10 cellular contexts compared by ENCODE assay signal in genomic region chr3:184560531-184560930, GRCh38. TPM values are rescaled to one million over a fixed set of nuclear protein-coding genes. Genes with fewer than 3 reads are reported as not detected.
A peak's percentile ranks its signal among the peaks of the same experiment; 100 is the strongest.
DNase-seq lines count a peak whose midpoint lies in the region; ATAC-seq and TF ChIP-seq lines count a peak whose summit lies in the region.
"Had no signal": no experiment of that assay in that cellular context is flagged by ENCODE, and none has a peak within 500 bp of the region (broad histone marks: within the 10 kb centered on the region; RNA-seq: fewer than 3 reads in every experiment).

No MANE protein-coding gene starts in this region.

- H3K27ac Mint-ChIP-seq in CD8-positive, alpha-beta memory T cell, result peak overlapping the region in 3 of 8 donors; percentile 12 to 64 (median 31)
- peak overlapping the region in 1 of 2 donors; percentile 69 for H3K27ac Mint-ChIP-seq in T-cell

- H3K4me1 ChIP-seq in CD8-positive, alpha-beta memory T cell (ENCODE audit: insufficient read depth, low read length), result peaks cover 58% of the 10 kb centered on the region
- peaks cover 12% of the 10 kb centered on the region for H3K4me1 ChIP-seq in psoas muscle

- peaks cover 47 to 78% of the 10 kb centered on the region in 2 donors for H3K27me3 Mint-ChIP-seq in CD8-positive, alpha-beta memory T cell
- peaks cover 20 to 62% of the 10 kb centered on the region in 2 donors for H3K27me3 Mint-ChIP-seq in T-cell

- H3K4me1 Mint-ChIP-seq in CD8-positive, alpha-beta memory T cell, result peaks cover 21 to 39% (median 37%) of the 10 kb centered on the region in 3 donors
- peaks cover 45 to 59% (median 51%) of the 10 kb centered on the region in 3 donors for H3K4me1 Mint-ChIP-seq in T-cell

- CTCF ChIA-PET in CD8-positive, alpha-beta memory T cell (lab: Charles Lee), result interaction anchor here (0.7 to 3.0 kb wide), 26 partner anchors 9 to 257 kb away, joined by 3 to 32 read pairs (median 5); no protein-coding TSS in a partner anchor
- CTCF ChIA-PET in T-cell (lab: Charles Lee), result interaction anchor here (0.5 to 2.0 kb wide), 30 partner anchors 9 to 1114 kb away, joined by 3 to 11 read pairs (median 4); partner anchors contain the start of genes MAGEF1 (in 1 of the 2) and VPS8 (in 1 of the 2)

- TF ChIP-seq CTCF in epithelial cell of proximal tubule (conservative IDR thresholded peaks at IDR 0.05; ENCODE audit: low read depth, low read length), result no peak
- TF ChIP-seq CTCF in psoas muscle (IDR thresholded peaks at IDR 0.05), result no peak

- peak overlapping the region in 6 of 7 donors; percentile 48 to 80 (median 70) for H3K4me3 Mint-ChIP-seq in CD8-positive, alpha-beta memory T cell
- H3K4me3 Mint-ChIP-seq in T-cell, result peak overlapping the region; percentile 66 to 81 (median 75)

- no peaks in the 10 kb centered on the region for H3K9me3 ChIP-seq in CD8-positive, alpha-beta memory T cell (ENCODE audit: low read length)
- H3K9me3 ChIP-seq in psoas muscle, result no peaks in the 10 kb centered on the region
- H3K9me3 ChIP-seq: HAP-1 had no signal

- POLR2A ChIA-PET in CD8-positive, alpha-beta memory T cell (lab: Charles Lee), result interaction anchor here (0.5 to 1.5 kb wide), 2 partner anchors 18 to 218 kb away, joined by 3 to 4 read pairs; no protein-coding TSS in a partner anchor
- POLR2A ChIA-PET in T-cell (lab: Charles Lee), result no interaction called here

- peaks cover 24% of the 10 kb centered on the region for H3K27me3 ChIP-seq in CD8-positive, alpha-beta memory T cell (ENCODE audit: insufficient read depth, low read length, poor library complexity, severe bottlenecking)
- peaks cover 0 to 42% (median 4%) of the 10 kb centered on the region in 3 donors for H3K27me3 ChIP-seq in psoas muscle (ENCODE audit: insufficient read depth in 3 of 3, low read length in 2 of 3)

- no peaks in the 10 kb centered on the region for H3K9me3 Mint-ChIP-seq in CD8-positive, alpha-beta memory T cell
- H3K9me3 Mint-ChIP-seq in T-cell, result no peaks in the 10 kb centered on the region

- WGBS in psoas muscle, 3 donors, result 62 to 91% (median 82%) methylated on average over 3 of the region's 3 CpGs

- no peak for DNase-seq in CD8-positive, alpha-beta memory T cell
- no peak for DNase-seq in T-cell
- no peak for DNase-seq in epithelial cell of proximal tubule (ENCODE audit: low read depth)
- DNase-seq in psoas muscle, result no peak
- no peak for DNase-seq in NCI-H1436 treated with DMSO at 0.1 percent for 48 hours (lab: John Stamatoyannopoulos, UW)
- DNase-seq in stimulated activated CD4-positive, alpha-beta T cell treated with anti-CD3 and anti-CD28 coated beads, Interleukin-4, amount 100 ng/mL, for 24 hours, result no peak
- DNase-seq: small intestine had no signal

- H3K27ac ChIP-seq in CD8-positive, alpha-beta memory T cell (ENCODE audit: low read depth, low read length), result no peak overlapping the region
- H3K27ac ChIP-seq in psoas muscle, result no peak overlapping the region

- H3K36me3 Mint-ChIP-seq in CD8-positive, alpha-beta memory T cell, result no peaks in the 10 kb centered on the region
- no peaks in the 10 kb centered on the region for H3K36me3 Mint-ChIP-seq in T-cell

- H3K4me3 ChIP-seq in CD8-positive, alpha-beta memory T cell (ENCODE audit: low read length), result peak overlapping the region; percentile 44
- H3K4me3 ChIP-seq in epithelial cell of proximal tubule (ENCODE audit: low read depth, low read length), result peak overlapping the region; percentile 39
- peak overlapping the region; percentile 70 for H3K4me3 ChIP-seq in psoas muscle
- H3K4me3 ChIP-seq: HAP-1 had no signal

- no peak for ATAC-seq in T-cell (replicated peaks in 1 of 4)
- ATAC-seq in psoas muscle, result no peak
- no peak for ATAC-seq in HG03378 (IDR thresholded peaks at IDR 0.05; ENCODE audit: unreplicated experiment)
- ATAC-seq in GM21576 (IDR thresholded peaks at IDR 0.05; ENCODE audit: unreplicated experiment), result no peak

- intact Hi-C loops in psoas muscle (cut with DNase I), result no loop called here

- no peaks in the 10 kb centered on the region for H3K36me3 ChIP-seq in CD8-positive, alpha-beta memory T cell (ENCODE audit: insufficient read depth, low read length)
- no peaks in the 10 kb centered on the region for H3K36me3 ChIP-seq in psoas muscle (ENCODE audit: insufficient read depth in 1 of 2, low read depth in 1 of 2)
- H3K36me3 ChIP-seq: HAP-1 had no signal

RNA-seq across cellular contexts. Expression of gene EPHB3, which starts 1.1 kb away (rescaled TPM):
- total RNA-seq in CD8-positive, alpha-beta memory T cell, result under 1 TPM in 1 of 2 experiments, not detected in 1; 0.04 TPM
- polyA plus RNA-seq in CD8-positive, alpha-beta memory T cell, result 0.31 TPM
- total RNA-seq in T-cell (1 to 10 TPM in 1 of 5 donors, under 1 TPM in 4; 0.35 to 1.1 (median 0.55) TPM), epithelial cell of proximal tubule (0.07 and 0.92 TPM in 2 replicates), psoas muscle (1 to 10 TPM in 2 of 4 donors, under 1 TPM in 2; 0.34 to 1.6 (median 0.92) TPM)
- polyA plus RNA-seq in psoas muscle, result under 1 TPM; 0.08 to 0.69 (median 0.36) TPM
